ENCODE assay signal across 8 cellular contexts in the genomic region with DNA sequence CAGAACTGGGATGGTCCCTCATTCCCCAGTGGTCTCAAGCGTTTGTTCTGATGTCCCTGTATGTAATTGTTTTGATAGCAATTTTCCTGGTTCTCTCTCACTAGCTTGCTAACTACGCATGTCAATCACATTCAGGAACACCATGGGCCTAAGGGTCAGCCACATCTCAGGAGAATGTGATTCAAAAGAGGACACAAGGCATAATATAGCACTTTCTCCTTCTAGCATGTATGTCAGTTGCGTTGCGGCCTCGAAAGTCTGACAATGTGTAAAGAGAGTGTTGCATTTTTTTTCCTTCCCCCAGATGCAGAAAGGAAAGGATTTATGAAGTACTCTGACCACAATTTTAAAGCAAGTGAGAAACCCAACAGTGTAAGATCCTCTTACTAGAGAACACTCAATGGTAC. TPM values are rescaled to one million over a fixed set of nuclear protein-coding genes. Genes with fewer than 3 reads are reported as not detected.
DNase-seq lines count a peak whose midpoint lies in the region; ATAC-seq and TF ChIP-seq lines count a peak whose summit lies in the region.

No MANE protein-coding gene starts in this region.

- ATAC-seq in GM18511 (IDR thresholded peaks at IDR 0.05; ENCODE audit: unreplicated experiment), result peak; percentile 23
- ATAC-seq in natural killer cell treated with Interleukin-12 subunit alpha and Interleukin-12 subunit beta and Interleukin-15 and Interleukin-18, amount 100 ng/mL, for 72 hours, result peak; percentile 35 to 41

- H3K4me1 ChIP-seq in NT2/D1 (ENCODE audit: insufficient read depth, insufficient read length), result no peaks in the 10 kb centered on the region

- no peaks in the 10 kb centered on the region for H3K27me3 Mint-ChIP-seq in natural killer cell treated with Interleukin-12 subunit alpha and Interleukin-12 subunit beta and Interleukin-15 and Interleukin-18, amount 100 ng/mL, for 72 hours

- H3K9me3 ChIP-seq in NT2/D1 (ENCODE audit: insufficient read depth, low read length), result no peaks in the 10 kb centered on the region

- H3K27me3 ChIP-seq in NT2/D1 (ENCODE audit: insufficient read depth, insufficient read length), result no peaks in the 10 kb centered on the region

- H3K9ac ChIP-seq in NT2/D1 (ENCODE audit: insufficient read length, low read depth), result peak overlapping the region; percentile 65

- peaks cover 21 to 23% of the 10 kb centered on the region in 2 donors for H3K4me1 Mint-ChIP-seq in natural killer cell treated with Interleukin-12 subunit alpha and Interleukin-12 subunit beta and Interleukin-15 and Interleukin-18, amount 100 ng/mL, for 72 hours (ENCODE audit: low read depth in 2 of 2)

- peaks cover 4% of the 10 kb centered on the region for H3K36me3 ChIP-seq in NT2/D1 (ENCODE audit: insufficient read depth, insufficient read length, low read length)

- in situ Hi-C loops in G401 (cut with HindIII; ENCODE audit: low sequenced_read_pairs), result no loop called here

- peak overlapping the region; percentile 91 for H3K4me3 Mint-ChIP-seq in natural killer cell treated with Interleukin-12 subunit alpha and Interleukin-12 subunit beta and Interleukin-15 and Interleukin-18, amount 100 ng/mL, for 72 hours

- H3K4me3 ChIP-seq in NT2/D1 (ENCODE audit: insufficient read length, low read depth) (peak overlapping the region; percentile 54), coronary artery (peak overlapping the region; percentile 79)

- DNase-seq in NT2/D1 (ENCODE audit: low read depth, low spot score) (no peak), coronary artery (ENCODE audit: low spot score) (no peak), medulla oblongata (ENCODE audit: extremely low spot score) (no peak), SHP77 (lab: John Stamatoyannopoulos, UW) (no peak), G401 (ENCODE audit: low spot score) (no peak)
- no peak for DNase-seq in natural killer cell treated with Interleukin-12 subunit alpha and Interleukin-12 subunit beta and Interleukin-15 and Interleukin-18, amount 100 ng/mL, for 72 hours (ENCODE audit: low spot score)
- DNase-seq in stimulated activated naive CD4-positive, alpha-beta T cell treated with Interleukin-2 at 50 U/mL for 16 hours (lab: John Stamatoyannopoulos, UW), result no peak

- H3K36me3 Mint-ChIP-seq in natural killer cell treated with Interleukin-12 subunit alpha and Interleukin-12 subunit beta and Interleukin-15 and Interleukin-18, amount 100 ng/mL, for 72 hours, result no peaks in the 10 kb centered on the region

- H3K27ac Mint-ChIP-seq in natural killer cell treated with Interleukin-12 subunit alpha and Interleukin-12 subunit beta and Interleukin-15 and Interleukin-18, amount 100 ng/mL, for 72 hours, result peak overlapping the region; percentile 85 to 87

- peak overlapping the region; percentile 96 to 97 for H3K27ac ChIP-seq in coronary artery

- TF ChIP-seq CTCF in coronary artery (IDR thresholded peaks at IDR 0.05), result no peak

- H3K9me3 Mint-ChIP-seq in natural killer cell treated with Interleukin-12 subunit alpha and Interleukin-12 subunit beta and Interleukin-15 and Interleukin-18, amount 100 ng/mL, for 72 hours, result no peaks in the 10 kb centered on the region

RNA-seq across cellular contexts. Expression of gene TCF12, which starts 32.0 kb away (rescaled TPM):
- total RNA-seq in natural killer cell treated with Interleukin-12 subunit alpha and Interleukin-12 subunit beta and Interleukin-15 and Interleukin-18, amount 100 ng/mL, for 72 hours, result 100 to 1,000 TPM in 1 of 2 donors, 10 to 100 TPM in 1; 69.4 to 140 TPM
- 33.8 and 55.3 TPM in 2 replicates for total RNA-seq in G401 (2014; rRNA removed; shearing (Covaris generic))
